Comparison of ENCODE assay signal across 2 cellular contexts in the genomic region with DNA sequence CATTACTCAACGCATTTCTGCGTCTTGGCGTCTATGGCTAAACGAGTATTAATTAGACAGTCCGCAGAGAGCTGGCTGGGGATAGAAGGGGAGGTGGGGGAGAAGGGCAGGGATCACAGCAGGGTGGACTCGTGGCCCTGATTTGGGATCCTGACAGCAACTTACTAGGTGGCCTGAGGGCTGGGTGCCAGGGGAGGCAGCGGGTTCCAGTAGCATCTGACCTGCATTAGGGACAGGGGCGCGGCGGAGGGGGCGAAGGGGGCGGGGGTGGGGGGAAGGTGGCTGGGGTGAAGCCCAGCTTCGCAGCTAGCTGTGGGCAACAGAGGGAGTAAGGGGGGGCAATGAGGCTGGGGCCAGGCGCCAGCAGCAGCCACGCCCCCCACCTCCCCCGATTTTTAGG.
TF ChIP-seq lines count a peak whose summit lies in the region.

No MANE protein-coding gene starts in this region.

TF ChIP-seq in liver, 16 proteins besides CTCF, POLR2A, EP300 and RAD21:
- TF ChIP-seq FOXA1 (IDR thresholded peaks at IDR 0.05) = no peak
- TF ChIP-seq NR2F2 (IDR thresholded peaks at IDR 0.05) = no peak
- TF ChIP-seq, protein P1, sequence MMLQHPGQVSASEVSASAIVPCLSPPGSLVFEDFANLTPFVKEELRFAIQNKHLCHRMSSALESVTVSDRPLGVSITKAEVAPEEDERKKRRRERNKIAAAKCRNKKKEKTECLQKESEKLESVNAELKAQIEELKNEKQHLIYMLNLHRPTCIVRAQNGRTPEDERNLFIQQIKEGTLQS (IDR thresholded peaks at IDR 0.05) = no peak
- TF ChIP-seq REST (IDR thresholded peaks at IDR 0.05) = no peak
- no peak for TF ChIP-seq YY1 (IDR thresholded peaks at IDR 0.05)
- TF ChIP-seq JUND (IDR thresholded peaks at IDR 0.05) = no peak
- no peak for TF ChIP-seq ZBTB33 (IDR thresholded peaks at IDR 0.05)
- TF ChIP-seq RXRA (IDR thresholded peaks at IDR 0.05) = no peak
- no peak for TF ChIP-seq FOXA2 (IDR thresholded peaks at IDR 0.05)
- no peak for TF ChIP-seq HNF4G (IDR thresholded peaks at IDR 0.05)
- TF ChIP-seq, protein P2, sequence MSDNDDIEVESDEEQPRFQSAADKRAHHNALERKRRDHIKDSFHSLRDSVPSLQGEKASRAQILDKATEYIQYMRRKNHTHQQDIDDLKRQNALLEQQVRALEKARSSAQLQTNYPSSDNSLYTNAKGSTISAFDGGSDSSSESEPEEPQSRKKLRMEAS (IDR thresholded peaks at IDR 0.05) = no peak
- no peak for TF ChIP-seq TAF1 (conservative IDR thresholded peaks at IDR 0.05)
- no peak for TF ChIP-seq HNF4A (conservative IDR thresholded peaks at IDR 0.05)
- TF ChIP-seq GABPA (IDR thresholded peaks at IDR 0.05 in 1 of 2, conservative IDR thresholded peaks at IDR 0.05 in 1 of 2) = no peak
- no peak for TF ChIP-seq EGR1 (IDR thresholded peaks at IDR 0.05; ENCODE audit: low read depth in 2 of 2)
- no peak for TF ChIP-seq SP1 (IDR thresholded peaks at IDR 0.05)
TF ChIP-seq in liver: peak in this region for 0.

TF ChIP-seq in HepG2, 621 proteins besides CTCF, POLR2A, EP300 and RAD21:
- TF ChIP-seq REPIN1 (CRISPR knock-in tag; IDR thresholded peaks at IDR 0.05; ENCODE audit: borderline replicate concordance, low read depth) = no peak
- TF ChIP-seq TEAD2 (CRISPR knock-in tag; IDR thresholded peaks at IDR 0.05) = no peak
- TF ChIP-seq ZZZ3 (CRISPR knock-in tag; IDR thresholded peaks at IDR 0.05; ENCODE audit: borderline replicate concordance) = no peak
- TF ChIP-seq, protein P3, sequence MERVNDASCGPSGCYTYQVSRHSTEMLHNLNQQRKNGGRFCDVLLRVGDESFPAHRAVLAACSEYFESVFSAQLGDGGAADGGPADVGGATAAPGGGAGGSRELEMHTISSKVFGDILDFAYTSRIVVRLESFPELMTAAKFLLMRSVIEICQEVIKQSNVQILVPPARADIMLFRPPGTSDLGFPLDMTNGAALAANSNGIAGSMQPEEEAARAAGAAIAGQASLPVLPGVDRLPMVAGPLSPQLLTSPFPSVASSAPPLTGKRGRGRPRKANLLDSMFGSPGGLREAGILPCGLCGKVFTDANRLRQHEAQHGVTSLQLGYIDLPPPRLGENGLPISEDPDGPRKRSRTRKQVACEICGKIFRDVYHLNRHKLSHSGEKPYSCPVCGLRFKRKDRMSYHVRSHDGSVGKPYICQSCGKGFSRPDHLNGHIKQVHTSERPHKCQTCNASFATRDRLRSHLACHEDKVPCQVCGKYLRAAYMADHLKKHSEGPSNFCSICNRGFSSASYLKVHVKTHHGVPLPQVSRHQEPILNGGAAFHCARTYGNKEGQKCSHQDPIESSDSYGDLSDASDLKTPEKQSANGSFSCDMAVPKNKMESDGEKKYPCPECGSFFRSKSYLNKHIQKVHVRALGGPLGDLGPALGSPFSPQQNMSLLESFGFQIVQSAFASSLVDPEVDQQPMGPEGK (CRISPR knock-in tag; IDR thresholded peaks at IDR 0.05) = no peak
